ENCODE assay signal across 28 cellular contexts in genomic region chrX:63961964-63962363, GRCh38.
"Had no signal": no experiment of that assay in that cellular context is flagged by ENCODE, and none has a peak within 500 bp of the region (broad histone marks: within the 10 kb centered on the region; RNA-seq: fewer than 3 reads in every experiment).

No MANE protein-coding gene starts in this region.

- H3K4me1 ChIP-seq: ascending aorta, esophagus muscularis mucosa, foreskin keratinocyte, gastrocnemius medialis had no signal

- H3K36me3 ChIP-seq: ascending aorta, brain microvascular endothelial cell, esophagus muscularis mucosa, gastrocnemius medialis, WERI-Rb-1 had no signal

- H3K27ac ChIP-seq: ascending aorta, brain microvascular endothelial cell, esophagus muscularis mucosa, foreskin keratinocyte, gastrocnemius medialis, WERI-Rb-1 had no signal

- H3K27me3 ChIP-seq: ascending aorta, brain microvascular endothelial cell, esophagus muscularis mucosa, foreskin keratinocyte, gastrocnemius medialis had no signal

- DNase-seq: activated B cell treated with CpG ODN at 0.5 μM for 24 hours; activated CD4-positive, alpha-beta memory T cell treated with anti-CD3 and anti-CD28 coated beads for 36 hours; activated CD4-positive, alpha-beta T cell treated with anti-CD3 and anti-CD28 coated beads, Interleukin-2, amount 10 ng/mL, durations not matched to agents 24 days and 14 days; activated CD8-positive, alpha-beta memory T cell treated with anti-CD3 and anti-CD28 coated beads, Interleukin-2, amount 50 U/mL, for 48 hours; activated gamma-delta T cell; activated naive CD4-positive, alpha-beta T cell; activated naive CD4-positive, alpha-beta T cell treated with anti-CD3 and anti-CD28 coated beads, Interleukin-2, amount 10 ng/mL, durations not matched to agents 7 days and 5 days; activated naive CD8-positive, alpha-beta T cell treated with anti-CD3 and anti-CD28 coated beads, Interleukin-2, amount 10 ng/mL, durations not matched to agents 7 days and 5 days; activated T-cell treated with anti-CD3 and anti-CD28 coated beads for 4 hours; activated T-cell treated with anti-CD3 and anti-CD28 coated beads, Interleukin-2, amount 50 U/mL, for 24 hours; activated T-cell treated with anti-CD3 and anti-CD28 coated beads, Interleukin-2, amount 50 U/mL, for 72 hours; brain microvascular endothelial cell; cortex of kidney; dermis blood vessel endothelial cell; effector CD4-positive, alpha-beta T cell; effector memory CD8-positive, alpha-beta T cell; erythroblast; foreskin keratinocyte; gastrocnemius medialis; glutamatergic neuron; T-helper 1 cell; T-helper 17 cell; T1000; WERI-Rb-1 had no signal

- ATAC-seq: activated CD4-positive, CD25-positive, alpha-beta regulatory T cell treated with anti-CD3 and anti-CD28 coated beads, Interleukin-2, amount 50 U/mL, for 24 hours; activated naive CD4-positive, alpha-beta T cell treated with anti-CD3 and anti-CD28 coated beads, Interleukin-2, amount 50 U/mL, for 72 hours; activated T-cell treated with anti-CD3 and anti-CD28 coated beads, Interleukin-2, amount 50 U/mL, for 72 hours; effector memory CD8-positive, alpha-beta T cell; foreskin keratinocyte; gastrocnemius medialis; T-helper 17 cell had no signal

- H3K9me3 ChIP-seq: ascending aorta, esophagus muscularis mucosa, gastrocnemius medialis had no signal

- H3K4me3 ChIP-seq: ascending aorta, esophagus muscularis mucosa, gastrocnemius medialis had no signal
